ENCODE assay signal across 15 cellular contexts in genomic region chr3:178291971-178292370, GRCh38.
DNase-seq lines count a peak whose midpoint lies in the region; ATAC-seq and TF ChIP-seq lines count a peak whose summit lies in the region.
"Had no signal": no experiment of that assay in that cellular context is flagged by ENCODE, and none has a peak within 500 bp of the region (broad histone marks: within the 10 kb centered on the region; RNA-seq: fewer than 3 reads in every experiment).

No MANE protein-coding gene starts in this region.

- 70 to 72% methylated on average over 2 of the region's 2 CpGs for WGBS in GM23248 (ENCODE audit: low coverage in 1 of 2, low lambda C conversion rate in 2 of 2, missing lambda C conversion rate in 2 of 2), 2 experiments
- WGBS in heart left ventricle, 4 donors = 82 to 92% (median 84%) methylated on average over 2 of the region's 2 CpGs

- H3K4me1 Mint-ChIP-seq in mesothelial cell of epicardium = peaks cover 24% of the 10 kb centered on the region
- H3K4me1 Mint-ChIP-seq: CD8-positive, alpha-beta memory T cell had no signal

- ATAC-seq in heart left ventricle = no peak
- ATAC-seq: A549 had no signal

- no peaks in the 10 kb centered on the region for H4K20me1 ChIP-seq in GM23248 (ENCODE audit: insufficient read depth)

- no peaks in the 10 kb centered on the region for H3K79me2 ChIP-seq in GM23248 (ENCODE audit: insufficient read depth)

- H3K4me2 ChIP-seq in GM23248 (ENCODE audit: unreplicated experiment) = no peak overlapping the region
- H3K4me2 ChIP-seq: A549 had no signal

- TF ChIP-seq CTCF in mesothelial cell of epicardium (IDR thresholded peaks at IDR 0.05; ENCODE audit: unreplicated experiment) (no peak), heart left ventricle (IDR thresholded peaks at IDR 0.05) (no peak)

- H3K27me3 Mint-ChIP-seq in mesothelial cell of epicardium (ENCODE audit: low read depth) = no peaks in the 10 kb centered on the region

- peak overlapping the region; percentile 52 for H3K27ac Mint-ChIP-seq in mesothelial cell of epicardium
- H3K27ac Mint-ChIP-seq: CD8-positive, alpha-beta memory T cell had no signal

- DNase-seq in GM23248 (no peak), cerebellum (ENCODE audit: low spot score) (peak; percentile 28), mesothelial cell of epicardium (ENCODE audit: low spot score in 2 of 2, unreplicated experiment in 2 of 2) (no peak), renal cortical epithelial cell (ENCODE audit: low read depth) (peak; percentile 36), heart left ventricle (no peak), medulla oblongata (ENCODE audit: extremely low spot score) (no peak), KBM-7 (no peak)
- DNase-seq: CD8-positive, alpha-beta memory T cell; NCI-H1417; NCI-H187; NCI-H2107; NCI-H510A; NCI-H748 treated with DMSO at 0.1 percent for 48 hours; SHP77 had no signal

- H2AFZ ChIP-seq in GM23248 = 0 out of 2 replicates have a peak overlapping the region, but pooled peaks have one; percentile 16

- peaks cover 4% of the 10 kb centered on the region for H3K36me3 Mint-ChIP-seq in mesothelial cell of epicardium

- peaks cover 3% of the 10 kb centered on the region; the same call in 1 of the 2 replicates for H3F3A ChIP-seq in GM23248 (ENCODE audit: insufficient read depth)

- H3K27me3 ChIP-seq in GM23248 (replicated peaks; ENCODE audit: insufficient read depth) = no peaks in the 10 kb centered on the region
- no peaks in the 10 kb centered on the region for H3K27me3 ChIP-seq in heart left ventricle

- H3K4me1 ChIP-seq in GM23248 (ENCODE audit: insufficient read depth) = peaks cover 23% of the 10 kb centered on the region
- peaks cover 0 to 7% (median 0%) of the 10 kb centered on the region in 12 donors for H3K4me1 ChIP-seq in heart left ventricle
- H3K4me1 ChIP-seq: A549 had no signal

- no peak overlapping the region for H3K27ac ChIP-seq in GM23248
- no peak overlapping the region for H3K27ac ChIP-seq in heart left ventricle
- H3K27ac ChIP-seq: A549 had no signal

- H3K9me3 ChIP-seq in GM23248 (ENCODE audit: low read depth) (no peaks in the 10 kb centered on the region), heart left ventricle (no peaks in the 10 kb centered on the region)
- H3K9me3 ChIP-seq: A549 had no signal

- H3K9ac ChIP-seq in GM23248 = no peak overlapping the region

- in situ Hi-C loops in GM23248 (cut with MboI) = no loop called here
- in situ Hi-C loops in KBM-7 (cut with MboI; ENCODE audit: low pct_unique_long_range_greater_than_20kb, low sequenced_read_pairs) = no loop called here

- peaks cover 16% of the 10 kb centered on the region for H3K9me3 Mint-ChIP-seq in mesothelial cell of epicardium

- H3K4me3 ChIP-seq in GM23248 (no peak overlapping the region), heart left ventricle (no peak overlapping the region)
- H3K4me3 ChIP-seq: A549 had no signal

- H3K9me2 ChIP-seq in GM23248 (ENCODE audit: insufficient read depth) = no peaks in the 10 kb centered on the region

- intact Hi-C loops in heart left ventricle (cut with DNase I) = no loop called here

- H3K4me3 Mint-ChIP-seq in mesothelial cell of epicardium = no peak overlapping the region
- H3K4me3 Mint-ChIP-seq: CD8-positive, alpha-beta memory T cell had no signal

- H3K36me3 ChIP-seq in GM23248 (ENCODE audit: low read depth) = no peaks in the 10 kb centered on the region
- H3K36me3 ChIP-seq in heart left ventricle = no peaks in the 10 kb centered on the region

- no peak for TF ChIP-seq POLR2A in heart left ventricle (IDR thresholded peaks at IDR 0.05)

Comparison
In these comparisons a context has a peak if more than half of its experiments do, and no peak if none do; other contexts are left out.
1. DNase-seq: peak in cerebellum (single experiment) and renal cortical epithelial cell (single experiment); none in GM23248 (single experiment), mesothelial cell of epicardium (0 of 2), heart left ventricle (0 of 5), medulla oblongata (single experiment) and KBM-7 (single experiment).